ENCODE assay signal across 15 cellular contexts in the genomic region with DNA sequence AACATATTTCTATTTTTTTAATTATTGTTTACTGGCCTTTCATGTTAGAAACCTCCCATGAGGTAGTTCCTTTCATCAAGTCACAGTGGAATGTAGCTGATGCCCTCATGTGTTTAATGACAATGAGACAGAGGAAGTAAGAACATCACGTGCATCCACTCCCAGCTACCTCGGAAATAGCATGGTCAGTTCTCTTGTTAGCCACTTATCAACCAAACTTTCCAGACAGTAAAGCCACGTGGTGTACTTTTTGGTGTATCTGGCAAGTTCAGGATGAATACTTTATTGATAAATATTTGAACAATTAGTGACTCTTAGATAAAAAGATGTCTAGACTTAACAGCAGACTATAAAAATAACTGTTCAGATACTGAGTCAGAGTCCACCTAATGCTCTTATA.
"Had no signal": no experiment of that assay in that cellular context is flagged by ENCODE, and none has a peak within 500 bp of the region (broad histone marks: within the 10 kb centered on the region; RNA-seq: fewer than 3 reads in every experiment).

No MANE protein-coding gene starts in this region.

- H3K36me3 Mint-ChIP-seq: activated CD4-positive, alpha-beta memory T cell treated with anti-CD3 and anti-CD28 coated beads for 36 hours; activated naive CD8-positive, alpha-beta T cell treated with anti-CD3 and anti-CD28 coated beads for 36 hours had no signal

- H3K27me3 ChIP-seq: breast epithelium, ovary, upper lobe of left lung had no signal

- H3K9me3 ChIP-seq: breast epithelium, ovary, upper lobe of left lung had no signal

- H3K9me3 Mint-ChIP-seq: activated CD4-positive, alpha-beta memory T cell treated with anti-CD3 and anti-CD28 coated beads for 36 hours; activated naive CD8-positive, alpha-beta T cell treated with anti-CD3 and anti-CD28 coated beads for 36 hours; activated T-cell treated with anti-CD3 and anti-CD28 coated beads, Interleukin-2, amount 50 U/mL, for 4 hours; stimulated activated naive CD8-positive, alpha-beta T cell treated with anti-CD3 and anti-CD28 coated beads, Interleukin-15, Interleukin-2, amounts not matched to agents 100 ng/mL and 50 ng/mL, for 24 hours had no signal

- H3K4me3 ChIP-seq: breast epithelium, dorsolateral prefrontal cortex, ovary, upper lobe of left lung had no signal

- ATAC-seq: activated T-cell treated with anti-CD3 and anti-CD28 coated beads, Interleukin-2, amount 50 U/mL, for 4 hours; left ventricle myocardium superior had no signal

- H3K4me1 ChIP-seq: breast epithelium, upper lobe of left lung had no signal

- H3K27ac ChIP-seq: breast epithelium, dorsolateral prefrontal cortex, ovary, upper lobe of left lung had no signal

- H3K36me3 ChIP-seq: breast epithelium, ovary, upper lobe of left lung had no signal

- H3K27ac Mint-ChIP-seq: activated CD4-positive, alpha-beta memory T cell treated with anti-CD3 and anti-CD28 coated beads for 36 hours; activated naive CD8-positive, alpha-beta T cell treated with anti-CD3 and anti-CD28 coated beads for 36 hours; stimulated activated naive CD8-positive, alpha-beta T cell treated with anti-CD3 and anti-CD28 coated beads, Interleukin-15, Interleukin-2, amounts not matched to agents 100 ng/mL and 50 ng/mL, for 24 hours had no signal

- DNase-seq: activated CD4-positive, alpha-beta memory T cell treated with anti-CD3 and anti-CD28 coated beads for 36 hours; activated CD4-positive, alpha-beta T cell treated with anti-CD3 and anti-CD28 coated beads for 1 hour; activated gamma-delta T cell treated with Interleukin-2 at 50 U/mL for 16 hours; activated naive CD8-positive, alpha-beta T cell treated with anti-CD3 and anti-CD28 coated beads for 36 hours; activated T-cell treated with anti-CD3 and anti-CD28 coated beads, Interleukin-2, amount 50 U/mL, for 4 hours; dorsolateral prefrontal cortex; foreskin fibroblast; head of caudate nucleus; islet precursor cell; left ventricle myocardium superior; ovary; stimulated activated CD4-positive, alpha-beta T cell treated with anti-CD3 and anti-CD28 coated beads, Interleukin-4, amount 100 ng/mL, for 1 hour; upper lobe of left lung had no signal

- H3K4me3 Mint-ChIP-seq: activated CD4-positive, alpha-beta memory T cell treated with anti-CD3 and anti-CD28 coated beads for 36 hours; activated naive CD8-positive, alpha-beta T cell treated with anti-CD3 and anti-CD28 coated beads for 36 hours; activated T-cell treated with anti-CD3 and anti-CD28 coated beads, Interleukin-2, amount 50 U/mL, for 4 hours; stimulated activated naive CD8-positive, alpha-beta T cell treated with anti-CD3 and anti-CD28 coated beads, Interleukin-15, Interleukin-2, amounts not matched to agents 100 ng/mL and 50 ng/mL, for 24 hours had no signal

- H3K4me1 Mint-ChIP-seq: activated naive CD8-positive, alpha-beta T cell treated with anti-CD3 and anti-CD28 coated beads for 36 hours had no signal

- H3K27me3 Mint-ChIP-seq: activated CD4-positive, alpha-beta memory T cell treated with anti-CD3 and anti-CD28 coated beads for 36 hours; activated naive CD8-positive, alpha-beta T cell treated with anti-CD3 and anti-CD28 coated beads for 36 hours; stimulated activated naive CD8-positive, alpha-beta T cell treated with anti-CD3 and anti-CD28 coated beads, Interleukin-15, Interleukin-2, amounts not matched to agents 100 ng/mL and 50 ng/mL, for 24 hours had no signal
